ENCODE assay signal across 8 cellular contexts in the genomic region with DNA sequence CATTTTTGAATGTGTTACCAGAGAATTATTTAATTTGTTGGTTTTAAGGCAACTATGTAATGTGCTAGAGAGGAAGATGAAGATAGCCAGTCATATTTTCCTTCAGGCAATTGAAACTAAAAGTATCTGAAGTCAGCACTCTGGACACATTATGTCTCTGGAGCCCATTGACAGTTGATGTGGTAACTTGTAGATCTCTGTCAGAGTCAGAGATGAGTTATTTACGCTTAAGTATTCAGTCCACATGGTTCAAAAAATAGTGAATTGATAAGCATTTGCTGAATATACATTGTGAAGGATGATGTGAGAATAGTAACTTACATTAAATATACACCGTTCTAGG. TPM values are rescaled to one million over a fixed set of nuclear protein-coding genes. Genes with fewer than 3 reads are reported as not detected.
DNase-seq lines count a peak whose midpoint lies in the region; ATAC-seq and TF ChIP-seq lines count a peak whose summit lies in the region.

No MANE protein-coding gene starts in this region.

- H3K27ac Mint-ChIP-seq in effector memory CD8-positive, alpha-beta T cell: peak overlapping the region; percentile 96 to 97

- peaks cover 30% of the 10 kb centered on the region for H3K4me1 ChIP-seq in osteoblast (ENCODE audit: insufficient read depth, low read length)

- H3K4me3 Mint-ChIP-seq in effector memory CD8-positive, alpha-beta T cell: peak overlapping the region; percentile 97 to 99

- no peak overlapping the region for H3K27ac ChIP-seq in osteoblast (ENCODE audit: low read depth, low read length)

- no peak for ATAC-seq in effector memory CD8-positive, alpha-beta T cell (replicated peaks)
- no peak for ATAC-seq in HG03457 (IDR thresholded peaks at IDR 0.05; ENCODE audit: unreplicated experiment)

- TF ChIP-seq POLR2A in lower leg skin (IDR thresholded peaks at IDR 0.05): no peak

- H3K9me3 Mint-ChIP-seq in effector memory CD8-positive, alpha-beta T cell: no peaks in the 10 kb centered on the region

- intact Hi-C loops in lower leg skin (cut with DNase I; ENCODE audit: low total_unique reads): no loop called here

- no peaks in the 10 kb centered on the region for H3K27me3 Mint-ChIP-seq in effector memory CD8-positive, alpha-beta T cell

- peaks cover 60% of the 10 kb centered on the region for H3K79me2 ChIP-seq in osteoblast (ENCODE audit: insufficient read depth, low read length)

- TF ChIP-seq CTCF in GM06990 (IDR thresholded peaks at IDR 0.05; ENCODE audit: insufficient read depth, low read length, poor library complexity, severe bottlenecking): no peak
- no peak for TF ChIP-seq CTCF in osteoblast (IDR thresholded peaks at IDR 0.05; ENCODE audit: extremely low read depth, low read depth, low read length)
- TF ChIP-seq CTCF in lower leg skin (IDR thresholded peaks at IDR 0.05): no peak

- peaks cover 59% of the 10 kb centered on the region for H3K36me3 Mint-ChIP-seq in effector memory CD8-positive, alpha-beta T cell (ENCODE audit: insufficient read depth)

- peaks cover 44% of the 10 kb centered on the region for H4K20me1 ChIP-seq in osteoblast (ENCODE audit: insufficient read depth, low read length)

- no peak overlapping the region for H2AFZ ChIP-seq in osteoblast (ENCODE audit: low read length)

- H3K27me3 ChIP-seq in GM06990 (replicated peaks; ENCODE audit: control insufficient read depth, insufficient read depth, low read length): no peaks in the 10 kb centered on the region
- no peaks in the 10 kb centered on the region for H3K27me3 ChIP-seq in osteoblast (ENCODE audit: insufficient read depth, low read length)

- H3K4me3 ChIP-seq in GM06990 (replicated peaks; ENCODE audit: low read depth, low read length) (peak overlapping the region; percentile 76), osteoblast (ENCODE audit: insufficient read depth, low read length) (peak overlapping the region; percentile 86), lower leg skin (ENCODE audit: low read depth, poor library complexity, severe bottlenecking) (no peak overlapping the region)

- H3K4me2 ChIP-seq in osteoblast (ENCODE audit: insufficient read depth, low read length): peak overlapping the region; percentile 97

- peak; percentile 9 for DNase-seq in GM06990 (ENCODE audit: extremely low read depth, insufficient read length)
- DNase-seq in OCI-M1 (lab: John Stamatoyannopoulos, UW): peak; percentile 18
- no peak for DNase-seq in effector memory CD8-positive, alpha-beta T cell
- peak; percentile 29 for DNase-seq in osteoblast (ENCODE audit: insufficient read length, low spot score, missing footprints)
- no peak for DNase-seq in DMS53 treated with DMSO at 0.1 percent for 48 hours (lab: John Stamatoyannopoulos, UW; ENCODE audit: unreplicated experiment)
- no peak for DNase-seq in lower leg skin (ENCODE audit: low spot score in 2 of 2)
- no peak for DNase-seq in DMS153 treated with DMSO at 0.1 percent for 48 hours (lab: John Stamatoyannopoulos, UW; ENCODE audit: unreplicated experiment)

- WGBS in lower leg skin, 2 donors: 67 to 78% methylated on average over 2 of the region's 2 CpGs

- no peaks in the 10 kb centered on the region for H3K9me3 ChIP-seq in osteoblast (ENCODE audit: low read depth, low read length)

- no peaks in the 10 kb centered on the region; the same call in 1 of the 2 replicates for H3K36me3 ChIP-seq in GM06990 (ENCODE audit: control insufficient read depth, insufficient read depth, low read length)
- H3K36me3 ChIP-seq in osteoblast (ENCODE audit: insufficient read depth, low read length): peaks cover 24% of the 10 kb centered on the region

- peaks cover 24 to 32% of the 10 kb centered on the region in 2 donors for H3K4me1 Mint-ChIP-seq in effector memory CD8-positive, alpha-beta T cell (ENCODE audit: low read depth in 2 of 2)

RNA-seq across cellular contexts. Expression of gene ZMYM2, which starts 2.1 kb away (rescaled TPM):
- total RNA-seq in osteoblast (65.5 and 66.6 TPM in 2 replicates), lower leg skin (10 to 100 TPM; 37.5 to 58.2 (median 49.5) TPM)

Comparison
In these comparisons a context has a peak if more than half of its experiments do, and no peak if none do; other contexts are left out.
1. DNase-seq: peak in GM06990 (single experiment), OCI-M1 (single experiment) and osteoblast (single experiment); none in effector memory CD8-positive, alpha-beta T cell (0 of 3), DMS53 treated with DMSO at 0.1 percent for 48 hours (single experiment), lower leg skin (0 of 2) and DMS153 treated with DMSO at 0.1 percent for 48 hours (single experiment).